In genomic region chr11:29231586-29231985, GRCh38 we compare ENCODE assay signal across 26 cellular contexts.
DNase-seq lines count a peak whose midpoint lies in the region; ATAC-seq and TF ChIP-seq lines count a peak whose summit lies in the region.
"Had no signal": no experiment of that assay in that cellular context is flagged by ENCODE, and none has a peak within 500 bp of the region (broad histone marks: within the 10 kb centered on the region; RNA-seq: fewer than 3 reads in every experiment).

No MANE protein-coding gene starts in this region.

- in situ Hi-C loops in IMR-90 (cut with MboI; ENCODE audit: low sequenced_read_pairs), result no loop called here

- TF ChIP-seq POLR2A in IMR-90 (IDR thresholded peaks at IDR 0.05; ENCODE audit: low read depth, low read length), result no peak

- H2BK120ac ChIP-seq in IMR-90 (ENCODE audit: low read depth, low read length), result peak overlapping the region; percentile 69

- H4K8ac ChIP-seq in IMR-90 (ENCODE audit: low read depth in 2 of 2, low read length in 2 of 2), result peak overlapping the region in 1 of 2 experiments; percentile 16; a peak in 1 of 4 replicates

- peak overlapping the region; percentile 89; the same call in 1 of the 2 replicates for H3K18ac ChIP-seq in IMR-90 (ENCODE audit: low read depth, low read length)

- H2AK5ac ChIP-seq in IMR-90 (ENCODE audit: low read depth, low read length), result peak overlapping the region; percentile 62; the same call in 1 of the 2 replicates

- CTCF ChIA-PET in IMR-90 (lab: Yijun Ruan, JAX), result no interaction called here

- H3K4me2 ChIP-seq in IMR-90 (ENCODE audit: low read depth, low read length), result no peak overlapping the region
- H3K4me2 ChIP-seq: A549, BLaER1 had no signal

- no peaks in the 10 kb centered on the region for H3K36me3 ChIP-seq in IMR-90 (ENCODE audit: control insufficient read depth, insufficient read depth, low read length)
- H3K36me3 ChIP-seq: BE2C, BLaER1 had no signal

- H4K5ac ChIP-seq in IMR-90 (ENCODE audit: low read depth, low read length), result peak overlapping the region; percentile 72; the same call in 1 of the 2 replicates

- H3K27ac Mint-ChIP-seq in activated naive CD8-positive, alpha-beta T cell treated with anti-CD3 and anti-CD28 coated beads, Interleukin-2, amount 50 U/mL, for 24 hours, result no peak overlapping the region
- H3K27ac Mint-ChIP-seq: CD4-positive, alpha-beta memory T cell; CD4-positive, CD25-positive, alpha-beta regulatory T cell; CD8-positive, alpha-beta memory T cell had no signal

- peak overlapping the region; percentile 26; the same call in 1 of the 2 replicates for H3K4ac ChIP-seq in IMR-90 (ENCODE audit: low read depth, low read length)

- intact Hi-C loops in IMR-90 (cut with micrococcal nuclease), result no loop called here

- POLR2A ChIA-PET in IMR-90 (lab: Charles Lee; ENCODE audit: unreplicated experiment), result no interaction called here

- H3K79me1 ChIP-seq in IMR-90 (ENCODE audit: low read depth in 1 of 2, low read length in 2 of 2), result no peaks in the 10 kb centered on the region

- TF ChIP-seq CTCF in AG10803 (conservative IDR thresholded peaks at IDR 0.05; ENCODE audit: low read length) (no peak), IMR-90 (conservative IDR thresholded peaks at IDR 0.05; ENCODE audit: low read depth, low read length) (no peak)

- H3K14ac ChIP-seq in IMR-90 (replicated peaks; ENCODE audit: low read depth, low read length), result peak overlapping the region; percentile 47; the same call in 1 of the 2 replicates

- H3K4me1 ChIP-seq in IMR-90 (ENCODE audit: control insufficient read depth, insufficient read depth, low read length), result peaks cover 2% of the 10 kb centered on the region; the same call in 1 of the 2 replicates
- H3K4me1 ChIP-seq: A549, BE2C, BLaER1 had no signal

- H2AK9ac ChIP-seq in IMR-90 (replicated peaks; ENCODE audit: low read depth, low read length, poor library complexity), result no peak overlapping the region

- H3K9ac ChIP-seq in IMR-90 (ENCODE audit: low read depth, low read length), result no peak overlapping the region
- H3K9ac ChIP-seq: BLaER1 had no signal

- H3K9me3 ChIP-seq in IMR-90 (ENCODE audit: control insufficient read depth, insufficient read depth, low read length), result no peaks in the 10 kb centered on the region
- H3K9me3 ChIP-seq: A549, BE2C, BLaER1 had no signal

- no peaks in the 10 kb centered on the region for H3K27me3 ChIP-seq in IMR-90 (ENCODE audit: control insufficient read depth, insufficient read depth, low read length)
- H3K27me3 ChIP-seq: BE2C, BLaER1 had no signal

- DNase-seq in AG10803 (ENCODE audit: low read depth) (peak; percentile 24), IMR-90 (no peak), fibroblast of peridontal ligament (ENCODE audit: extremely low read depth) (peak; percentile 25), pons (ENCODE audit: low spot score) (peak; percentile 6), GOT3 (lab: John Stamatoyannopoulos, UW) (no peak), NCI-H510A treated with DMSO at 0.1 percent for 48 hours (lab: John Stamatoyannopoulos, UW) (no peak)
- no peak for DNase-seq in activated naive CD8-positive, alpha-beta T cell treated with anti-CD3 and anti-CD28 coated beads, Interleukin-2, amount 50 U/mL, for 24 hours
- DNase-seq: BE2C; C1 segment of cervical spinal cord; CD4-positive, alpha-beta memory T cell; CD4-positive, CD25-positive, alpha-beta regulatory T cell; CD8-positive, alpha-beta memory T cell; COR-L47; DMS 273 treated with DMSO at 0.1 percent for 48 hours; DMS153; DMS53; DMS79; DND-41; EL; GDM1 had no signal

- no peaks in the 10 kb centered on the region for H3K4me1 Mint-ChIP-seq in activated naive CD8-positive, alpha-beta T cell treated with anti-CD3 and anti-CD28 coated beads, Interleukin-2, amount 50 U/mL, for 24 hours
- H3K4me1 Mint-ChIP-seq: CD14-positive monocyte; CD4-positive, alpha-beta memory T cell; CD4-positive, CD25-positive, alpha-beta regulatory T cell; CD8-positive, alpha-beta memory T cell had no signal

- no peaks in the 10 kb centered on the region for H3K36me3 Mint-ChIP-seq in activated naive CD8-positive, alpha-beta T cell treated with anti-CD3 and anti-CD28 coated beads, Interleukin-2, amount 50 U/mL, for 24 hours (ENCODE audit: low read depth)
- H3K36me3 Mint-ChIP-seq: CD14-positive monocyte; CD4-positive, alpha-beta memory T cell; CD4-positive, CD25-positive, alpha-beta regulatory T cell; CD8-positive, alpha-beta memory T cell had no signal

- WGBS in IMR-90 (ENCODE audit: extremely low coverage in 2 of 2, insufficient read length in 1 of 2), 2 experiments, result no CpG with 5 or more reads among the region's 3 CpGs

- H4K91ac ChIP-seq in IMR-90 (ENCODE audit: insufficient read depth, low read depth, low read length), result peak overlapping the region; percentile 70; the same call in 1 of the 2 replicates

- ATAC-seq in IMR-90 (ENCODE audit: low read depth) (no peak), GM18511 (IDR thresholded peaks at IDR 0.05; ENCODE audit: unreplicated experiment) (no peak)
- no peak for ATAC-seq in activated naive CD8-positive, alpha-beta T cell treated with anti-CD3 and anti-CD28 coated beads, Interleukin-2, amount 50 U/mL, for 24 hours
- ATAC-seq: A549, GM12878 had no signal

- peak overlapping the region; percentile 48 for H2AFZ ChIP-seq in IMR-90 (replicated peaks; ENCODE audit: low read length, poor library complexity)

- H3K4me3 Mint-ChIP-seq in activated naive CD8-positive, alpha-beta T cell treated with anti-CD3 and anti-CD28 coated beads, Interleukin-2, amount 50 U/mL, for 24 hours, result no peak overlapping the region
- H3K4me3 Mint-ChIP-seq: CD14-positive monocyte; CD4-positive, alpha-beta memory T cell; CD4-positive, CD25-positive, alpha-beta regulatory T cell; CD8-positive, alpha-beta memory T cell had no signal

- peaks cover 16% of the 10 kb centered on the region for H3K9me3 Mint-ChIP-seq in activated naive CD8-positive, alpha-beta T cell treated with anti-CD3 and anti-CD28 coated beads, Interleukin-2, amount 50 U/mL, for 24 hours

- no peaks in the 10 kb centered on the region for H3K9me1 ChIP-seq in IMR-90 (ENCODE audit: insufficient read depth, low read length)

- no peaks in the 10 kb centered on the region for H3K27me3 Mint-ChIP-seq in activated naive CD8-positive, alpha-beta T cell treated with anti-CD3 and anti-CD28 coated beads, Interleukin-2, amount 50 U/mL, for 24 hours
- H3K27me3 Mint-ChIP-seq: CD4-positive, alpha-beta memory T cell; CD4-positive, CD25-positive, alpha-beta regulatory T cell; CD8-positive, alpha-beta memory T cell had no signal

- dilution Hi-C loops in IMR-90 (cut with HindIII; ENCODE audit: low sequenced_read_pairs, unreplicated experiment), result no loop called here

- no peak for TF ChIP-seq RAD21 in IMR-90 (IDR thresholded peaks at IDR 0.05; ENCODE audit: low read length)

- H3K23ac ChIP-seq in IMR-90 (ENCODE audit: low read depth, low read length), result peak overlapping the region; percentile 35; the same call in 1 of the 2 replicates

- BruUV-seq in IMR-90 (replicated peaks; lab: Mats Ljungman, UMichigan), result no TSS peak

- H2BK5ac ChIP-seq in IMR-90 (ENCODE audit: low read depth, low read length, poor library complexity, severe bottlenecking), result no peak overlapping the region

- H3K56ac ChIP-seq in IMR-90 (ENCODE audit: extremely low read depth, insufficient read depth, low read length), result no peak overlapping the region

- peak overlapping the region; percentile 49; the same call in 1 of the 2 replicates for H2BK20ac ChIP-seq in IMR-90 (ENCODE audit: low read depth, low read length)

- H2BK15ac ChIP-seq in IMR-90 (ENCODE audit: low read depth, low read length), result peak overlapping the region; percentile 8; the same call in 1 of the 3 replicates

- H3K27ac ChIP-seq in IMR-90 (ENCODE audit: insufficient read depth, low read length), result no peak overlapping the region
- H3K27ac ChIP-seq: 22Rv1, A549, BLaER1 had no signal

- H4K20me1 ChIP-seq in IMR-90 (ENCODE audit: insufficient read depth, low read length), result no peaks in the 10 kb centered on the region
- H4K20me1 ChIP-seq: BLaER1 had no signal

- H3K4me3 ChIP-seq in AG10803 (ENCODE audit: low read length), result no peak overlapping the region
- H3K4me3 ChIP-seq in IMR-90 (ENCODE audit: insufficient read depth, low read depth, low read length), result no peak overlapping the region
- H3K4me3 ChIP-seq: A549, BLaER1, GM12878 had no signal

TF ChIP-seq in IMR-90, 13 proteins besides CTCF, POLR2A, EP300 and RAD21:
- TF ChIP-seq CEBPB (IDR thresholded peaks at IDR 0.05; ENCODE audit: low read depth, low read length) (no peak), CHD1 (IDR thresholded peaks at IDR 0.05; ENCODE audit: low read depth, low read length) (no peak), USF2 (IDR thresholded peaks at IDR 0.05; ENCODE audit: low read depth, low read length) (no peak), MAZ (IDR thresholded peaks at IDR 0.05; ENCODE audit: borderline replicate concordance, low read depth, low read length) (no peak), NFE2L2 (IDR thresholded peaks at IDR 0.05; ENCODE audit: low read depth, low read length) (no peak), MXI1 (IDR thresholded peaks at IDR 0.05; ENCODE audit: borderline replicate concordance, low read depth, low read length) (no peak), RFX5 (IDR thresholded peaks at IDR 0.05; ENCODE audit: low read depth, low read length) (no peak), BHLHE40 (IDR thresholded peaks at IDR 0.05; ENCODE audit: low read depth, low read length) (no peak), FOS (IDR thresholded peaks at IDR 0.05; ENCODE audit: low read depth, low read length) (no peak), MAFK (IDR thresholded peaks at IDR 0.05; ENCODE audit: low read depth, low read length) (no peak), SMC3 (IDR thresholded peaks at IDR 0.05; ENCODE audit: low read depth, low read length) (no peak), ELK1 (IDR thresholded peaks at IDR 0.05; ENCODE audit: borderline replicate concordance, low read depth, low read length) (no peak)

Comparison
In these comparisons a context has a peak if more than half of its experiments do, and no peak if none do; other contexts are left out.
1. DNase-seq: peak in AG10803 (single experiment), fibroblast of peridontal ligament (single experiment) and pons (single experiment); none in IMR-90 (single experiment), activated naive CD8-positive, alpha-beta T cell treated with anti-CD3 and anti-CD28 coated beads, Interleukin-2, amount 50 U/mL, for 24 hours (single experiment), GOT3 (single experiment) and NCI-H510A treated with DMSO at 0.1 percent for 48 hours (single experiment).